In the genomic region with DNA sequence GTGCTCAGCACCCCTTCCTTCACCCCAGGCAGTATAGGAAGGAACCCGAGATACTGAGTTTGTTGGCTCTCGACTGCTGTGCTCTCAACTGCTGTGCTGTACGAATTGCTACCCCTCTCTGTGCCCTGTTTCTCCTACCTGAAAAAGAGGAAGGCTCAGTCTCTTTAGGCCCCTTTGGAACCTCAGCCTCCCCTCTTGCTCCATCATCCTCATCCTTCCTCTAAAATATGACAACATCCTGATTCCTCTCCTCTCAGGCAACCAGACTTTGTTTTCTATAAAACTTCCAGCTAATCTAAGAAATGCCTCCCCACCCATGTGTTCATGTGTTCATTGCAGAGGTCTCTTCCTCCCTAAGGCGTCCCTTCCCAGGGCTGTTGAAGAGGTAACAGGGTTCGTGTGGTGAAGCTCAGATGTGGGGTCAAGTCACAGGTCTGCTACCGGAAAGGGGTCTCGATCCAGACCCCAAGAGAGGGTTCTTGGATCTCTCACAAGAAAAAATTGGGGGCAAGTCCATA, we compare ENCODE assay signal across 21 cellular contexts. TPM values are rescaled to one million over a fixed set of nuclear protein-coding genes. Genes with fewer than 3 reads are reported as not detected.
DNase-seq lines count a peak whose midpoint lies in the region; ATAC-seq, FAIRE-seq and TF ChIP-seq lines count a peak whose summit lies in the region.
"Had no signal": no experiment of that assay in that cellular context is flagged by ENCODE, and none has a peak within 500 bp of the region (broad histone marks: within the 10 kb centered on the region; RNA-seq: fewer than 3 reads in every experiment).

No MANE protein-coding gene starts in this region.

- H3K4me3 Mint-ChIP-seq in dendritic cell treated with granulocyte-macrophage colony-stimulating factor and Interleukin-4, amounts not matched to agents 40 ng/mL and 50 ng/mL, for 4 days = no peak overlapping the region
- H3K4me3 Mint-ChIP-seq: endodermal cell had no signal

- DNase-seq in NOMO-1 treated with DMSO at 0.1 percent for 48 hours (lab: John Stamatoyannopoulos, UW; ENCODE audit: unreplicated experiment) (peak; percentile 15), NOMO-1 treated with dmso at 0.1 percent for 144 hours (lab: John Stamatoyannopoulos, UW; ENCODE audit: unreplicated experiment) (no peak), A549 (ENCODE audit: low read depth in 1 of 2, low spot score in 1 of 2) (no peak), SKM-1 treated with dmso at 0.1 percent for 144 hours (lab: John Stamatoyannopoulos, UW; ENCODE audit: unreplicated experiment) (peak; percentile 81), amygdala (lab: John Stamatoyannopoulos, UW) (no peak), RPMI8226 (no peak)
- DNase-seq: activated effector memory CD4-positive, alpha-beta T cell treated with Interleukin-2 at 50 U/mL for 16 hours; endodermal cell; left cardiac atrium; midbrain; NCI-H1048; NCI-H2081; NCI-H446 treated with DMSO at 0.1 percent for 48 hours; stimulated activated CD8-positive, alpha-beta memory T cell treated with anti-CD3 and anti-CD28 coated beads, Interleukin-4, amount 100 ng/mL, for 48 hours; tibial artery had no signal

- H3K27me3 Mint-ChIP-seq in dendritic cell treated with granulocyte-macrophage colony-stimulating factor and Interleukin-4, amounts not matched to agents 40 ng/mL and 50 ng/mL, for 4 days = peaks cover 27% of the 10 kb centered on the region

- H3K27ac ChIP-seq in A549 = peak overlapping the region in 1 of 2 experiments; percentile 43; a peak in 2 of 6 replicates
- H3K27ac ChIP-seq: 22Rv1, tibial artery had no signal

- H3K36me3 Mint-ChIP-seq in dendritic cell treated with granulocyte-macrophage colony-stimulating factor and Interleukin-4, amounts not matched to agents 40 ng/mL and 50 ng/mL, for 4 days (ENCODE audit: low read depth) = no peaks in the 10 kb centered on the region

- H3K9me3 Mint-ChIP-seq in dendritic cell treated with granulocyte-macrophage colony-stimulating factor and Interleukin-4, amounts not matched to agents 40 ng/mL and 50 ng/mL, for 4 days = no peaks in the 10 kb centered on the region
- H3K9me3 Mint-ChIP-seq: endodermal cell had no signal

- CTCF ChIA-PET in A549 (lab: Yijun Ruan, JAX) = interaction anchor here (0.6 to 6.0 kb wide), 5 partner anchors 8 to 435 kb away, joined by 3 to 29 read pairs (median 4); partner anchors contain the start of gene EXT2

- TF ChIP-seq EP300 in A549 (IDR thresholded peaks at IDR 0.05) = no peak

- 71% methylated on average over 7 of the region's 7 CpGs for WGBS in A549 (ENCODE audit: missing lambda C conversion rate)

- H3K4me1 ChIP-seq in A549 = peaks cover 17% of the 10 kb centered on the region; the same call in 2 of the 3 replicates
- H3K4me1 ChIP-seq: tibial artery had no signal

- no peak for FAIRE-seq in A549 (lab: Jason Lieb, UNC)
- FAIRE-seq: astrocyte, D721Med, RCC 7860 had no signal

- peaks cover 57% of the 10 kb centered on the region for H3K4me1 Mint-ChIP-seq in dendritic cell treated with granulocyte-macrophage colony-stimulating factor and Interleukin-4, amounts not matched to agents 40 ng/mL and 50 ng/mL, for 4 days (ENCODE audit: low read depth)
- H3K4me1 Mint-ChIP-seq: endodermal cell had no signal

- peak overlapping the region; percentile 22; the same call in 1 of the 3 replicates for H3K4me2 ChIP-seq in A549

- no peak for TF ChIP-seq CTCF in A549 (IDR thresholded peaks at IDR 0.05)

- H3K9me3 ChIP-seq in A549 = no peaks in the 10 kb centered on the region
- H3K9me3 ChIP-seq: tibial artery had no signal

- peak overlapping the region; percentile 61 for H3K27ac Mint-ChIP-seq in dendritic cell treated with granulocyte-macrophage colony-stimulating factor and Interleukin-4, amounts not matched to agents 40 ng/mL and 50 ng/mL, for 4 days
- H3K27ac Mint-ChIP-seq: endodermal cell had no signal

- TF ChIP-seq RAD21 in A549 (conservative IDR thresholded peaks at IDR 0.05 in 1 of 2, IDR thresholded peaks at IDR 0.05 in 1 of 2) = no peak

- ATAC-seq in A549 (no peak), GM19328 (IDR thresholded peaks at IDR 0.05; ENCODE audit: unreplicated experiment) (no peak)
- ATAC-seq: left cardiac atrium had no signal

- POLR2A ChIA-PET in A549 (lab: Yijun Ruan, JAX) = no interaction called here

- H3K4me3 ChIP-seq in A549 = no peak overlapping the region
- H3K4me3 ChIP-seq: tibial artery had no signal

- no peak for TF ChIP-seq POLR2A in A549 (IDR thresholded peaks at IDR 0.05; ENCODE audit: low read length)

- intact Hi-C loops in dendritic cell treated with granulocyte-macrophage colony-stimulating factor and Interleukin-4, amounts not matched to agents 40 ng/mL and 50 ng/mL, for 4 days (cut with micrococcal nuclease) = loop anchor here (1.0 to 5.0 kb wide), 2 partner anchors 35 to 178 kb away; partner anchors contain the start of gene CD82

TF ChIP-seq in A549, 52 proteins besides CTCF, POLR2A, EP300 and RAD21:
- TF ChIP-seq FOSL2 (IDR thresholded peaks at IDR 0.05) (no peak), FOSL2 (CRISPR knock-in tag; IDR thresholded peaks at IDR 0.05) (no peak), ATOH8 (CRISPR knock-in tag; IDR thresholded peaks at IDR 0.05; ENCODE audit: low read depth) (no peak)
TF ChIP-seq in A549: peak in this region for 0.

RNA-seq across cellular contexts. Expression of gene CD82, which starts 35.5 kb away (rescaled TPM):
- polyA plus RNA-seq in A549 (2011; rRNA removed) (3.0 and 3.2 TPM in 2 replicates), A549 (2017; fragmentation: RNase III; extraction: RNeasy Plus Mini Kit Qiagen cat#74134 plus additional on column Dnase treatment) (2.8 to 3.8 TPM (median 3.4 TPM) in 3 replicates)
- polyA plus RNA-seq in A549 (2012; cell fraction: cytosol; rRNA removed) = 1.9 and 2.7 TPM in 2 replicates
- 3.0 and 3.6 TPM in 2 replicates for polyA plus RNA-seq in A549 (2012; cell fraction: nucleus; rRNA removed)
- 3.8 and 3.9 TPM in 2 replicates for polyA minus RNA-seq in A549 (2011; rRNA and poly(A)+ RNA removed)

Comparison
In these comparisons a context has a peak if more than half of its experiments do, and no peak if none do; other contexts are left out.
1. DNase-seq: peak in NOMO-1 treated with DMSO at 0.1 percent for 48 hours (single experiment) and SKM-1 treated with dmso at 0.1 percent for 144 hours (single experiment); none in NOMO-1 treated with dmso at 0.1 percent for 144 hours (single experiment), A549 (0 of 2), amygdala (0 of 56) and RPMI8226 (single experiment).